2 cellular contexts compared by ENCODE assay signal in the genomic region with DNA sequence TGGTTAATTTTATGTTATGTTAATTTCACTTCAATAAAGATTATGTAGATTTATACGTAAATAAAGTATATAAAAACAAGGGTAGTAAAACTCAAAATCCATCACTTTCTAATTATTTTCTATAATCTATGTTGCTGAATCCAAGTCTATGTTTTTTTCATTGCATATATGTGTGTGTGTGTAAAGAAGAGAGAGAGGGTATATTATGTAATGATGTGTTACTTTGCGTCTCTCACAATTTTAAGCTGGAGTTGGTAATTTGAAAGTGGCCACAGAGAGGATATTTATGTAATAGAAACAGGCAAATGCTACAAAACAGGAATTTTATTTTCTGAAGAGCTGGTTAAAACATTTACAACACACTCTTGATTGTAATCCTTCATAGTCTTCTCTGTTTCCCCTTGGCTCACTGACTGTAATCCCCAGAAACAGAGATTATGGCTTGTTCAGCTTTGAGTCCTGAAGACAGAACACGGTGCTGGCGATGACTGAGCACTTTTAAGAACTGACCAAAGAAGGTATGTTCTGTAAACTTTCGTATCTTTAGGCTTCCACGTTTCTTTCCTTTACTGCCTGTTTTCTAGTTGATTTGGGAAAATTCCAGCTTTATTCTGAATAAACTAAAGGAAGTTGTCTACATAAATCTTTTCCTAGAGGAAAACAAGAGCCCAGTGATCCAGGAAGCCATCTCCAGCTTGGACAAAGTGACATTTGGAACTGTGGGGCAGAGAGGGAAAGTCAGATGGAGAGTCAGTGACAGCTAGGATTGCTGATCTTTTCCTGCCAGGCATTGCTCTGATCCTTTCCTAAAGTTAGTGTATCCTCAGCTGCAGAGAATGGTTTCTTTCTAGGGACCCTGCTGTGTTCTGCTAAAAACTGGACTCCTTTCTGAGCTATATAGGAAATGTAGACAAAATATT.
TF ChIP-seq lines count a peak whose summit lies in the region.

No MANE protein-coding gene starts in this region.

TF ChIP-seq in GM23338, 12 proteins besides CTCF, POLR2A, EP300 and RAD21 (continued from another document):
- TF ChIP-seq, protein P1, sequence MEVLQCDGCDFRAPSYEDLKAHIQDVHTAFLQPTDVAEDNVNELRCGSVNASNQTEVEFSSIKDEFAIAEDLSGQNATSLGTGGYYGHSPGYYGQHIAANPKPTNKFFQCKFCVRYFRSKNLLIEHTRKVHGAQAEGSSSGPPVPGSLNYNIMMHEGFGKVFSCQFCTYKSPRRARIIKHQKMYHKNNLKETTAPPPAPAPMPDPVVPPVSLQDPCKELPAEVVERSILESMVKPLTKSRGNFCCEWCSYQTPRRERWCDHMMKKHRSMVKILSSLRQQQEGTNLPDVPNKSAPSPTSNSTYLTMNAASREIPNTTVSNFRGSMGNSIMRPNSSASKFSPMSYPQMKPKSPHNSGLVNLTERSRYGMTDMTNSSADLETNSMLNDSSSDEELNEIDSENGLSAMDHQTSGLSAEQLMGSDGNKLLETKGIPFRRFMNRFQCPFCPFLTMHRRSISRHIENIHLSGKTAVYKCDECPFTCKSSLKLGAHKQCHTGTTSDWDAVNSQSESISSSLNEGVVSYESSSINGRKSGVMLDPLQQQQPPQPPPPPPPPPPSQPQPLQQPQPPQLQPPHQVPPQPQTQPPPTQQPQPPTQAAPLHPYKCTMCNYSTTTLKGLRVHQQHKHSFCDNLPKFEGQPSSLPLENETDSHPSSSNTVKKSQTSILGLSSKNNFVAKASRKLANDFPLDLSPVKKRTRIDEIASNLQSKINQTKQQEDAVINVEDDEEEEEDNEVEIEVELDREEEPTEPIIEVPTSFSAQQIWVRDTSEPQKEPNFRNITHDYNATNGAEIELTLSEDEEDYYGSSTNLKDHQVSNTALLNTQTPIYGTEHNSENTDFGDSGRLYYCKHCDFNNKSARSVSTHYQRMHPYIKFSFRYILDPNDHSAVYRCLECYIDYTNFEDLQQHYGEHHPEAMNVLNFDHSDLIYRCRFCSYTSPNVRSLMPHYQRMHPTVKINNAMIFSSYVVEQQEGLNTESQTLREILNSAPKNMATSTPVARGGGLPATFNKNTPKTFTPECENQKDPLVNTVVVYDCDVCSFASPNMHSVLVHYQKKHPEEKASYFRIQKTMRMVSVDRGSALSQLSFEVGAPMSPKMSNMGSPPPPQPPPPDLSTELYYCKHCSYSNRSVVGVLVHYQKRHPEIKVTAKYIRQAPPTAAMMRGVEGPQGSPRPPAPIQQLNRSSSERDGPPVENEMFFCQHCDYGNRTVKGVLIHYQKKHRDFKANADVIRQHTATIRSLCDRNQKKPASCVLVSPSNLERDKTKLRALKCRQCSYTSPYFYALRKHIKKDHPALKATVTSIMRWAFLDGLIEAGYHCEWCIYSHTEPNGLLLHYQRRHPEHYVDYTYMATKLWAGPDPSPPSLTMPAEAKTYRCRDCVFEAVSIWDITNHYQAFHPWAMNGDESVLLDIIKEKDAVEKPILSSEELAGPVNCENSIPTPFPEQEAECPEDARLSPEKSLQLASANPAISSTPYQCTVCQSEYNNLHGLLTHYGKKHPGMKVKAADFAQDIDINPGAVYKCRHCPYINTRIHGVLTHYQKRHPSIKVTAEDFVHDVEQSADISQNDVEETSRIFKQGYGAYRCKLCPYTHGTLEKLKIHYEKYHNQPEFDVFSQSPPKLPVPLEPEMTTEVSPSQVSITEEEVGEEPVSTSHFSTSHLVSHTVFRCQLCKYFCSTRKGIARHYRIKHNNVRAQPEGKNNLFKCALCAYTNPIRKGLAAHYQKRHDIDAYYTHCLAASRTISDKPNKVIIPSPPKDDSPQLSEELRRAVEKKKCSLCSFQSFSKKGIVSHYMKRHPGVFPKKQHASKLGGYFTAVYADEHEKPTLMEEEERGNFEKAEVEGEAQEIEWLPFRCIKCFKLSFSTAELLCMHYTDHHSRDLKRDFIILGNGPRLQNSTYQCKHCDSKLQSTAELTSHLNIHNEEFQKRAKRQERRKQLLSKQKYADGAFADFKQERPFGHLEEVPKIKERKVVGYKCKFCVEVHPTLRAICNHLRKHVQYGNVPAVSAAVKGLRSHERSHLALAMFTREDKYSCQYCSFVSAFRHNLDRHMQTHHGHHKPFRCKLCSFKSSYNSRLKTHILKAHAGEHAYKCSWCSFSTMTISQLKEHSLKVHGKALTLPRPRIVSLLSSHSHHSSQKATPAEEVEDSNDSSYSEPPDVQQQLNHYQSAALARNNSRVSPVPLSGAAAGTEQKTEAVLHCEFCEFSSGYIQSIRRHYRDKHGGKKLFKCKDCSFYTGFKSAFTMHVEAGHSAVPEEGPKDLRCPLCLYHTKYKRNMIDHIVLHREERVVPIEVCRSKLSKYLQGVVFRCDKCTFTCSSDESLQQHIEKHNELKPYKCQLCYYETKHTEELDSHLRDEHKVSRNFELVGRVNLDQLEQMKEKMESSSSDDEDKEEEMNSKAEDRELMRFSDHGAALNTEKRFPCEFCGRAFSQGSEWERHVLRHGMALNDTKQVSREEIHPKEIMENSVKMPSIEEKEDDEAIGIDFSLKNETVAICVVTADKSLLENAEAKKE (CRISPR knock-in tag; IDR thresholded peaks at IDR 0.05): no peak
- TF ChIP-seq ZNF114 (CRISPR knock-in tag; IDR thresholded peaks at IDR 0.05) (no peak), REST (IDR thresholded peaks at IDR 0.05; ENCODE audit: unreplicated experiment) (no peak), CREB1 (CRISPR knock-in tag; IDR thresholded peaks at IDR 0.05; ENCODE audit: low read depth) (no peak)
TF ChIP-seq in GM23338: peak in this region for 0.

TF ChIP-seq in K562, 482 proteins besides CTCF, POLR2A, EP300 and RAD21 (continued from another document and continues in another):
- no peak for TF ChIP-seq SP2 (IDR thresholded peaks at IDR 0.05; ENCODE audit: extremely low read depth, low read depth, low read length, poor library complexity, severe bottlenecking)
- TF ChIP-seq NFE2 (IDR thresholded peaks at IDR 0.05; ENCODE audit: low read depth): peak; percentile 97
- no peak for TF ChIP-seq EWSR1 (IDR thresholded peaks at IDR 0.05; ENCODE audit: borderline replicate concordance, low read depth, partially characterized antibody)
- TF ChIP-seq ATF4 (CRISPR knock-in tag; IDR thresholded peaks at IDR 0.05): no peak
- TF ChIP-seq L3MBTL2 (IDR thresholded peaks at IDR 0.05): peak; percentile 79
- no peak for TF ChIP-seq RBM15 (IDR thresholded peaks at IDR 0.05; ENCODE audit: insufficient read depth, low read length)
- TF ChIP-seq, protein P2, sequence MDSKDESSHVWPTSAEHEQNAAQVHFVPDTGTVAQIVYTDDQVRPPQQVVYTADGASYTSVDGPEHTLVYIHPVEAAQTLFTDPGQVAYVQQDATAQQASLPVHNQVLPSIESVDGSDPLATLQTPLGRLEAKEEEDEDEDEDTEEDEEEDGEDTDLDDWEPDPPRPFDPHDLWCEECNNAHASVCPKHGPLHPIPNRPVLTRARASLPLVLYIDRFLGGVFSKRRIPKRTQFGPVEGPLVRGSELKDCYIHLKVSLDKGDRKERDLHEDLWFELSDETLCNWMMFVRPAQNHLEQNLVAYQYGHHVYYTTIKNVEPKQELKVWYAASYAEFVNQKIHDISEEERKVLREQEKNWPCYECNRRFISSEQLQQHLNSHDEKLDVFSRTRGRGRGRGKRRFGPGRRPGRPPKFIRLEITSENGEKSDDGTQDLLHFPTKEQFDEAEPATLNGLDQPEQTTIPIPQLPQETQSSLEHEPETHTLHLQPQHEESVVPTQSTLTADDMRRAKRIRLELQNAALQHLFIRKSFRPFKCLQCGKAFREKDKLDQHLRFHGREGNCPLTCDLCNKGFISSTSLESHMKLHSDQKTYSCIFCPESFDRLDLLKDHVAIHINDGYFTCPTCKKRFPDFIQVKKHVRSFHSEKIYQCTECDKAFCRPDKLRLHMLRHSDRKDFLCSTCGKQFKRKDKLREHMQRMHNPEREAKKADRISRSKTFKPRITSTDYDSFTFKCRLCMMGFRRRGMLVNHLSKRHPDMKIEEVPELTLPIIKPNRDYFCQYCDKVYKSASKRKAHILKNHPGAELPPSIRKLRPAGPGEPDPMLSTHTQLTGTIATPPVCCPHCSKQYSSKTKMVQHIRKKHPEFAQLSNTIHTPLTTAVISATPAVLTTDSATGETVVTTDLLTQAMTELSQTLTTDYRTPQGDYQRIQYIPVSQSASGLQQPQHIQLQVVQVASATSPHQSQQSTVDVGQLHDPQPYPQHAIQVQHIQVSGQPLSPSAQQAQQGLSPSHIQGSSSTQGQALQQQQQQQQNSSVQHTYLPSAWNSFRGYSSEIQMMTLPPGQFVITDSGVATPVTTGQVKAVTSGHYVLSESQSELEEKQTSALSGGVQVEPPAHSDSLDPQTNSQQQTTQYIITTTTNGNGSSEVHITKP (IDR thresholded peaks at IDR 0.05; ENCODE audit: partially characterized antibody): peak; percentile 11
- peak; percentile 73; the same call in 1 of the 2 replicates for TF ChIP-seq BACH1 (tag; IDR thresholded peaks at IDR 0.05)
- TF ChIP-seq DPF2 (IDR thresholded peaks at IDR 0.05): 0 out of 2 replicates have a peak, but pooled peaks have one; percentile 54
- TF ChIP-seq ILF3 (IDR thresholded peaks at IDR 0.05; ENCODE audit: borderline replicate concordance): no peak
- TF ChIP-seq MAFK (IDR thresholded peaks at IDR 0.05; ENCODE audit: low read length): peak; percentile 84
- TF ChIP-seq SREBF1 (IDR thresholded peaks at IDR 0.05; ENCODE audit: borderline replicate concordance, low read depth, low read length): no peak
- TF ChIP-seq C11orf30 (IDR thresholded peaks at IDR 0.05; ENCODE audit: low read depth): peak; percentile 93
- TF ChIP-seq PREB (CRISPR knock-in tag; IDR thresholded peaks at IDR 0.05): no peak
- peak; percentile 38; the same call in 1 of the 2 replicates for TF ChIP-seq DMBX1 (CRISPR knock-in tag; IDR thresholded peaks at IDR 0.05; ENCODE audit: borderline replicate concordance)
- no peak for TF ChIP-seq KAT7 (CRISPR knock-in tag; IDR thresholded peaks at IDR 0.05; ENCODE audit: borderline replicate concordance)
- TF ChIP-seq, protein P3, sequence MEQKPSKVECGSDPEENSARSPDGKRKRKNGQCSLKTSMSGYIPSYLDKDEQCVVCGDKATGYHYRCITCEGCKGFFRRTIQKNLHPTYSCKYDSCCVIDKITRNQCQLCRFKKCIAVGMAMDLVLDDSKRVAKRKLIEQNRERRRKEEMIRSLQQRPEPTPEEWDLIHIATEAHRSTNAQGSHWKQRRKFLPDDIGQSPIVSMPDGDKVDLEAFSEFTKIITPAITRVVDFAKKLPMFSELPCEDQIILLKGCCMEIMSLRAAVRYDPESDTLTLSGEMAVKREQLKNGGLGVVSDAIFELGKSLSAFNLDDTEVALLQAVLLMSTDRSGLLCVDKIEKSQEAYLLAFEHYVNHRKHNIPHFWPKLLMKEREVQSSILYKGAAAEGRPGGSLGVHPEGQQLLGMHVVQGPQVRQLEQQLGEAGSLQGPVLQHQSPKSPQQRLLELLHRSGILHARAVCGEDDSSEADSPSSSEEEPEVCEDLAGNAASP (IDR thresholded peaks at IDR 0.05): no peak
- no peak for TF ChIP-seq HMG20B (CRISPR knock-in tag; IDR thresholded peaks at IDR 0.05)
- peak; percentile 67 for TF ChIP-seq ARID1B (IDR thresholded peaks at IDR 0.05)
- no peak for TF ChIP-seq PRPF4 (IDR thresholded peaks at IDR 0.05; ENCODE audit: insufficient read depth, low read depth, low read length, poor library complexity, severe bottlenecking)
- no peak for TF ChIP-seq HDAC2 (IDR thresholded peaks at IDR 0.05)
- no peak for TF ChIP-seq NFIX (CRISPR knock-in tag; IDR thresholded peaks at IDR 0.05; ENCODE audit: low read depth)
- no peak for TF ChIP-seq ZNF444 (CRISPR knock-in tag; IDR thresholded peaks at IDR 0.05)
- TF ChIP-seq MAFG (tag; conservative IDR thresholded peaks at IDR 0.05): peak; percentile 95
- TF ChIP-seq SOX6 (IDR thresholded peaks at IDR 0.05): 0 out of 2 replicates have a peak, but pooled peaks have one; percentile 16
- TF ChIP-seq RBM25 (IDR thresholded peaks at IDR 0.05; ENCODE audit: low read depth, low read length, severe bottlenecking): no peak
- TF ChIP-seq RCOR1 (IDR thresholded peaks at IDR 0.05; ENCODE audit: borderline replicate concordance in 1 of 2, low read depth in 2 of 2, low read length in 2 of 2): no peak
- peak; percentile 22; the same call in 1 of the 2 replicates for TF ChIP-seq PKNOX1 (IDR thresholded peaks at IDR 0.05)
- TF ChIP-seq ZNF512 (tag; IDR thresholded peaks at IDR 0.05): no peak
- peak; percentile 20; the same call in 1 of the 2 replicates for TF ChIP-seq EP400 (IDR thresholded peaks at IDR 0.05)
- TF ChIP-seq NR4A1 (CRISPR knock-in tag; IDR thresholded peaks at IDR 0.05): no peak
- TF ChIP-seq NR4A1 (tag; IDR thresholded peaks at IDR 0.05): no peak
- peak; percentile 15; the same call in 1 of the 2 replicates for TF ChIP-seq TCF3 (CRISPR knock-in tag; IDR thresholded peaks at IDR 0.05)
- peak in 1 of 2 experiments; percentile 60; a peak in 1 of 3 replicates for TF ChIP-seq CBX3 (IDR thresholded peaks at IDR 0.05; ENCODE audit: borderline replicate concordance in 1 of 2, low read length in 2 of 2)
- no peak for TF ChIP-seq EZH2 (IDR thresholded peaks at IDR 0.05; ENCODE audit: borderline replicate concordance, low read depth, low read length)
